8 cellular contexts compared by ENCODE assay signal in genomic region chr11:67420646-67421420, GRCh38. TPM values are rescaled to one million over a fixed set of nuclear protein-coding genes. Genes with fewer than 3 reads are reported as not detected.
A peak's percentile ranks its signal among the peaks of the same experiment; 100 is the strongest.
DNase-seq lines count a peak whose midpoint lies in the region; ATAC-seq and TF ChIP-seq lines count a peak whose summit lies in the region.

No MANE protein-coding gene starts in this region.

- peak overlapping the region; percentile 84 for H2AFZ ChIP-seq in mesenchymal stem cell (ENCODE audit: low read depth, low read length)

- ATAC-seq in CD4-positive, alpha-beta T cell (ENCODE audit: poor library complexity) = peak; percentile 79
- peak; percentile 82 for ATAC-seq in GM19467 (IDR thresholded peaks at IDR 0.05; ENCODE audit: unreplicated experiment)

- peak overlapping the region; percentile 35 for H4K91ac ChIP-seq in mesenchymal stem cell (ENCODE audit: low read length)

- H3K4ac ChIP-seq in mesenchymal stem cell (ENCODE audit: low read depth in 1 of 2, low read length in 2 of 2) = peak overlapping the region in 1 of 2 experiments; percentile 53

- TF ChIP-seq CTCF in CD4-positive, alpha-beta T cell (IDR thresholded peaks at IDR 0.05) = no peak

- H3K4me1 ChIP-seq in mesenchymal stem cell (ENCODE audit: control insufficient read depth, insufficient read depth, low read depth, low read length) = peaks cover 46% of the 10 kb centered on the region

- intact Hi-C loops in CD4-positive, alpha-beta T cell (cut with DNase I, micrococcal nuclease) = loop anchor here (1.0 to 2.0 kb wide), 3 partner anchors 16 to 68 kb away; partner anchors contain the start of genes POLD4 (in 1 of the 2) and TBC1D10C (in 1 of the 2)

- peak overlapping the region; percentile 80 for H3K4me2 ChIP-seq in mesenchymal stem cell (ENCODE audit: low read length, poor library complexity, severe bottlenecking)

- H3K36me3 Mint-ChIP-seq in CD4-positive, alpha-beta T cell (ENCODE audit: low read depth) = peaks cover 4% of the 10 kb centered on the region

- H2BK120ac ChIP-seq in mesenchymal stem cell (ENCODE audit: low read depth, low read length) = no peak overlapping the region

- peak overlapping the region; percentile 40 for H2BK5ac ChIP-seq in mesenchymal stem cell (ENCODE audit: low read depth, low read length, poor library complexity, severe bottlenecking)

- no peaks in the 10 kb centered on the region for H3K27me3 ChIP-seq in CD4-positive, alpha-beta T cell (ENCODE audit: control insufficient read depth, insufficient read depth, low read length)
- H3K27me3 ChIP-seq in mesenchymal stem cell (ENCODE audit: control insufficient read depth in 1 of 2, insufficient read depth in 1 of 2, low read length in 2 of 2) = peaks cover 0 to 15% of the 10 kb centered on the region in 2 experiments

- peak overlapping the region; percentile 86 for H3K4me3 Mint-ChIP-seq in CD4-positive, alpha-beta T cell

- H3K79me1 ChIP-seq in mesenchymal stem cell (replicated peaks; ENCODE audit: low read length, poor library complexity, severe bottlenecking) = peaks cover 8% of the 10 kb centered on the region

- H3K23ac ChIP-seq in mesenchymal stem cell (ENCODE audit: low read length in 2 of 2) = peak overlapping the region in 1 of 2 experiments; percentile 29

- POLR2A ChIA-PET in CD4-positive, alpha-beta T cell (lab: Charles Lee) = interaction anchor here (1.1 to 12.5 kb wide), 10 partner anchors 9 to 181 kb away, joined by 3 to 411 read pairs (median 13); partner anchors contain the start of genes AIP, PPP1CA, PTPRCAP and RPS6KB2

- H3K4me3 ChIP-seq in mesenchymal stem cell (ENCODE audit: insufficient read depth in 1 of 2, low read depth in 1 of 2, low read length in 2 of 2) = peak overlapping the region; percentile 70 to 73

- H3K27ac ChIP-seq in CD4-positive, alpha-beta T cell (ENCODE audit: low read depth, low read length) = peak overlapping the region; percentile 79
- no peak overlapping the region for H3K27ac ChIP-seq in mesenchymal stem cell (ENCODE audit: low read length, poor library complexity, severe bottlenecking)

- H3K27me3 Mint-ChIP-seq in CD4-positive, alpha-beta T cell = no peaks in the 10 kb centered on the region

- peak overlapping the region; percentile 64 for H3K9ac ChIP-seq in mesenchymal stem cell (ENCODE audit: low read length)

- no peaks in the 10 kb centered on the region for H3K9me3 ChIP-seq in CD4-positive, alpha-beta T cell (ENCODE audit: control insufficient read depth, low read length)
- no peaks in the 10 kb centered on the region for H3K9me3 ChIP-seq in mesenchymal stem cell (ENCODE audit: control insufficient read depth, low read length)

- peaks cover 56% of the 10 kb centered on the region for H3K4me1 Mint-ChIP-seq in CD4-positive, alpha-beta T cell (ENCODE audit: low read depth)

- peak; percentile 97 to 100 (median 99) for DNase-seq in CD4-positive, alpha-beta T cell
- DNase-seq in HT-29 (ENCODE audit: low spot score) = peak; percentile 99
- peak; percentile 73 for DNase-seq in NK-92 (lab: John Stamatoyannopoulos, UW; ENCODE audit: unreplicated experiment)
- peak; percentile 100 for DNase-seq in activated CD8-positive, alpha-beta memory T cell treated with anti-CD3 and anti-CD28 coated beads for 24 hours
- DNase-seq in effector CD8-positive, alpha-beta T cell (lab: John Stamatoyannopoulos, UW) = peak; percentile 98
- DNase-seq in mesenchymal stem cell = peak; percentile 91
- peak; percentile 99 for DNase-seq in stimulated activated CD8-positive, alpha-beta memory T cell treated with anti-CD3 and anti-CD28 coated beads, Interleukin-12 subunit alpha, Interleukin-12 subunit beta, amount 100 ng/mL, for 24 hours (ENCODE audit: extremely low read depth)

- peak overlapping the region in 1 of 2 experiments; percentile 49 for H2BK12ac ChIP-seq in mesenchymal stem cell (ENCODE audit: low read length in 2 of 2)

- WGBS in mesenchymal stem cell = 1% methylated on average over 85 of the region's 96 CpGs

- H3K14ac ChIP-seq in mesenchymal stem cell (ENCODE audit: low read length in 2 of 2) = peak overlapping the region in 1 of 2 experiments; percentile 86

- H4K8ac ChIP-seq in mesenchymal stem cell (ENCODE audit: low read length) = peak overlapping the region; percentile 73

- H3K36me3 ChIP-seq in mesenchymal stem cell (ENCODE audit: control insufficient read depth in 1 of 2, insufficient read depth in 2 of 2, low read depth in 1 of 2, low read length in 2 of 2) = peaks cover 0 to 17% of the 10 kb centered on the region in 2 experiments

- H2AK5ac ChIP-seq in mesenchymal stem cell (ENCODE audit: low read length, severe bottlenecking) = peak overlapping the region; percentile 27

- H3K9me3 Mint-ChIP-seq in CD4-positive, alpha-beta T cell = no peaks in the 10 kb centered on the region

- peak overlapping the region; percentile 81 for H2BK15ac ChIP-seq in mesenchymal stem cell (ENCODE audit: low read depth, poor library complexity, severe bottlenecking)

- CTCF ChIA-PET in CD4-positive, alpha-beta T cell (lab: Charles Lee) = interaction anchor here (0.6 to 6.0 kb wide), 7 partner anchors 13 to 70 kb away, joined by 3 to 46 read pairs (median 4); partner anchors contain the start of genes PPP1CA, PTPRCAP, TBC1D10C and TMEM134

- H3K18ac ChIP-seq in mesenchymal stem cell (ENCODE audit: low read depth in 1 of 2, low read length in 2 of 2) = peak overlapping the region; percentile 81 to 94

- peak overlapping the region; percentile 94 for H3K27ac Mint-ChIP-seq in CD4-positive, alpha-beta T cell

RNA-seq across cellular contexts. Expression of gene CARNS1, which starts 5.4 kb away (rescaled TPM):
- total RNA-seq in CD4-positive, alpha-beta T cell = 1 to 10 TPM; 9.9 to 10.0 TPM
- total RNA-seq in HT-29 (2014; rRNA removed; shearing (Covaris generic)) = 0.70 and 0.76 TPM in 2 replicates
- polyA plus RNA-seq in mesenchymal stem cell (2013, experiment 1 of 2) = 0.11 TPM
- 0.07 TPM for polyA plus RNA-seq in mesenchymal stem cell (2013, experiment 2 of 2)

RNA-seq across cellular contexts. Expression of gene RPS6KB2, which starts 7.5 kb away (rescaled TPM):
- total RNA-seq in CD4-positive, alpha-beta T cell = 10 to 100 TPM; 69.3 to 72.0 TPM
- 125 and 137 TPM in 2 replicates for total RNA-seq in HT-29 (2014; rRNA removed; shearing (Covaris generic))
- polyA plus RNA-seq in mesenchymal stem cell (2013, experiment 1 of 2) = 35.0 TPM
- 33.7 TPM for polyA plus RNA-seq in mesenchymal stem cell (2013, experiment 2 of 2)

RNA-seq across cellular contexts. Expression of gene PTPRCAP, which starts 16.6 kb away (rescaled TPM):
- 100 to 1,000 TPM; 129 to 134 TPM for total RNA-seq in CD4-positive, alpha-beta T cell
- total RNA-seq in HT-29 (2014; rRNA removed; shearing (Covaris generic)) = 1.9 and 4.0 TPM in 2 replicates
- polyA plus RNA-seq in mesenchymal stem cell (2013, experiment 1 of 2) = 0.10 TPM
- 0.11 TPM for polyA plus RNA-seq in mesenchymal stem cell (2013, experiment 2 of 2)

RNA-seq across cellular contexts. Expression of gene TBC1D10C, which starts 16.9 kb away (rescaled TPM):
- 100 to 1,000 TPM; 205 to 212 TPM for total RNA-seq in CD4-positive, alpha-beta T cell
- total RNA-seq in HT-29 (2014; rRNA removed; shearing (Covaris generic)) = 0.15 TPM in 1 of 2 replicates, not detected in the other
- polyA plus RNA-seq in mesenchymal stem cell (2013, experiment 1 of 2) = not detected
- not detected for polyA plus RNA-seq in mesenchymal stem cell (2013, experiment 2 of 2)

RNA-seq across cellular contexts. Expression of gene PPP1CA, which starts 19.2 kb away (rescaled TPM):
- total RNA-seq in CD4-positive, alpha-beta T cell = 10 to 100 TPM; 42.0 to 45.5 TPM
- total RNA-seq in HT-29 (2014; rRNA removed; shearing (Covaris generic)) = 610 and 631 TPM in 2 replicates
- 157 TPM for polyA plus RNA-seq in mesenchymal stem cell (2013, experiment 1 of 2)
- polyA plus RNA-seq in mesenchymal stem cell (2013, experiment 2 of 2) = 161 TPM

Comparison
In these comparisons a context has a peak if more than half of its experiments do, and no peak if none do; other contexts are left out.
1. RNA of gene PTPRCAP, which starts 16.6 kb away (total RNA-seq): 129 to 134 TPM in CD4-positive, alpha-beta T cell; 1.9 to 4.0 TPM in HT-29; every median in the first group is over 10 times any median in the second.
2. Peak in every context shown above with its lines, with median percentiles within 50 percentile points of each other: DNase-seq.